ENCODE assay signal across 20 cellular contexts in genomic region chr5:82306151-82306550, GRCh38.
"Had no signal": no experiment of that assay in that cellular context is flagged by ENCODE, and none has a peak within 500 bp of the region (broad histone marks: within the 10 kb centered on the region; RNA-seq: fewer than 3 reads in every experiment).

No MANE protein-coding gene starts in this region.

- H3K4me2 ChIP-seq: SK-N-SH had no signal

- ATAC-seq: Panc1, PC-3 had no signal

- DNase-seq: KBM-7, MV-4-11, NCI-H1048, NCI-H1105, NCI-H1417, NCI-H1436 treated with DMSO at 0.1 percent for 48 hours, NCI-H1694, NCI-H187 treated with DMSO at 0.1 percent for 48 hours, NCI-H2029 treated with DMSO at 0.1 percent for 48 hours, NCI-H2171 treated with DMSO at 0.1 percent for 48 hours, NCI-H345, NCI-H446 treated with DMSO at 0.1 percent for 48 hours, NCI-H510A treated with DMSO at 0.1 percent for 48 hours, NCI-H526, PC-3, SHP77, SK-N-SH had no signal

- H3K27ac ChIP-seq: HL-60, RWPE1 had no signal

- H3K9ac ChIP-seq: SK-N-SH had no signal

- H3K9me3 ChIP-seq: SK-N-SH had no signal
